ENCODE assay signal across 9 cellular contexts in the genomic region with DNA sequence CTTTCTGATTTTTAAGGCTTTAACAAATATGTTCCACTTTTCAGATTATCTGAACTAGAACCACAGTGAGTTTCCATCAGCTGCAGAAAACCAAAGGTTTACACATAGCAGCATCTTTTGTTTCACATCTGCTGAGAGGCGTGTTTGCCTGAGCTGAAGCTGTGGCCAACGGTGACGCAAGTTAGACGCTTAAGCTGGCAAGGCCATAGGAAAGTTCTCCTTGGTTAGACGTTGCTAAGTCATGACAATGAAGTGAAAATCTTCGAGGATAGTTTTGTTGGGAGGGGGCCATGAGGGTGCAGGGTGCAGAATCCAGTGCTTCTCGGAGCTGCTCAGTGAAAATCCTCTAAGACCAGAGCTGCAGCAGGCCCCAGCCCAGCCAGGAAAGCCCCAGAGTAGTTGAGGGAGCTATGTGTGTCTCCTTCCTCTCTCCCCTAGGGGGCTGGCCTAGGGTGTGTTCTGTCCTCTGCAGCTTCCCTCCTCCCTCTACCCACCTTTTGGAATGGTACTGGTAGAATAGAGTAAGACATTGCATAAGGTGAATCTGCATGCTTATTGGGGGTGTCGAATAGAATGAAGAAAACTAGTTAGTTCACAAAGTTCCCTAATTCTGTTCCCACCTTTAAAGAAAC.
DNase-seq lines count a peak whose midpoint lies in the region; ATAC-seq, FAIRE-seq and TF ChIP-seq lines count a peak whose summit lies in the region.
"Had no signal": no experiment of that assay in that cellular context is flagged by ENCODE, and none has a peak within 500 bp of the region (broad histone marks: within the 10 kb centered on the region; RNA-seq: fewer than 3 reads in every experiment).

No MANE protein-coding gene starts in this region.

- H3K4me1 Mint-ChIP-seq in H9, result peaks cover 16 to 21% of the 10 kb centered on the region in 2 experiments

- DNase-seq in H9 (peak; percentile 61), GM12878 (ENCODE audit: low read depth, low spot score) (no peak), iPS DF 19.7 (ENCODE audit: low read depth, low spot score) (peak; percentile 25), tibial artery (peak; percentile 61 to 87), HAP-1 (ENCODE audit: low spot score in 2 of 2) (no peak), NCI-H1930 (lab: John Stamatoyannopoulos, UW) (no peak), NCI-H2227 (lab: John Stamatoyannopoulos, UW; ENCODE audit: unreplicated experiment) (no peak)
- DNase-seq: NCI-H1436 treated with DMSO at 0.1 percent for 48 hours had no signal

- H3K4me3 ChIP-seq in GM12878 (no peak overlapping the region), tibial artery (no peak overlapping the region), HAP-1 (no peak overlapping the region)

- no peak overlapping the region for H3K23ac ChIP-seq in H9 (ENCODE audit: insufficient read length, low read depth, low read length)

- no peaks in the 10 kb centered on the region for H3K79me1 ChIP-seq in H9 (ENCODE audit: insufficient read depth, low read depth, low read length, poor library complexity, severe bottlenecking)

- no peak overlapping the region for H3K56ac ChIP-seq in H9 (ENCODE audit: insufficient read length, low read depth, low read length)

- no peak overlapping the region for H3K27ac Mint-ChIP-seq in H9
- H3K27ac Mint-ChIP-seq: activated naive CD8-positive, alpha-beta T cell had no signal

- TF ChIP-seq RAD21 in GM12878 (IDR thresholded peaks at IDR 0.05; ENCODE audit: insufficient read depth, low read depth, low read length), result no peak

- H4K8ac ChIP-seq in H9 (replicated peaks; ENCODE audit: insufficient read length, low read depth, low read length), result no peak overlapping the region

- RAD21 ChIA-PET in GM12878 (lab: Charles Lee; ENCODE audit: unreplicated experiment), result interaction anchor here (0.7 to 2.0 kb wide), 17 partner anchors 9 to 169 kb away, joined by 3 to 18 read pairs (median 5); no protein-coding TSS in a partner anchor

- H2BK120ac ChIP-seq in H9 (ENCODE audit: low read depth, low read length, poor library complexity, severe bottlenecking), result no peak overlapping the region

- no peak overlapping the region for H4K5ac ChIP-seq in H9 (ENCODE audit: insufficient read length, low read depth, low read length)

- H3K9me3 Mint-ChIP-seq in H9, result no peaks in the 10 kb centered on the region

- CTCF ChIA-PET in GM12878 (lab: Yijun Ruan, JAX), result interaction anchor here (0.7 to 1.8 kb wide), 9 partner anchors 9 to 170 kb away, joined by 3 to 14 read pairs (median 4); no protein-coding TSS in a partner anchor

- H3K14ac ChIP-seq in H9 (ENCODE audit: insufficient read depth, low read length), result no peak overlapping the region

- no TSS peak for BruUV-seq in GM12878 (replicated peaks; lab: Mats Ljungman, UMichigan)

- no CpG with 5 or more reads among the region's 8 CpGs for WGBS in H9 (ENCODE audit: extremely low coverage, insufficient read length, low lambda C conversion rate)
- 58% methylated on average over 8 of the region's 8 CpGs for WGBS in GM12878 (ENCODE audit: insufficient coverage, insufficient replicate concordance, low lambda C conversion rate, missing lambda C conversion rate)

- H2BK20ac ChIP-seq in H9 (ENCODE audit: low read depth, low read length, poor library complexity, severe bottlenecking), result no peak overlapping the region

- H3T11ph ChIP-seq in H9 (ENCODE audit: low read length), result no peak overlapping the region

- no peaks in the 10 kb centered on the region for H3K9me3 ChIP-seq in H9 (ENCODE audit: control insufficient read depth, low read depth, low read length)
- no peaks in the 10 kb centered on the region for H3K9me3 ChIP-seq in GM12878 (replicated peaks; ENCODE audit: control insufficient read depth, insufficient read depth, low read length)
- no peaks in the 10 kb centered on the region for H3K9me3 ChIP-seq in tibial artery
- H3K9me3 ChIP-seq in HAP-1, result no peaks in the 10 kb centered on the region

- no peaks in the 10 kb centered on the region for H3K23me2 ChIP-seq in H9 (ENCODE audit: insufficient read length, low read depth, low read length, poor library complexity, severe bottlenecking)

- peak; percentile 70 for ATAC-seq in GM12878

- no peak overlapping the region for H3K4ac ChIP-seq in H9 (ENCODE audit: low read depth, low read length)

- no peak overlapping the region for H2AK5ac ChIP-seq in H9 (ENCODE audit: insufficient read length, low read length)

- in situ Hi-C loops in GM12878 (cut with MboI), result no loop called here
- in situ Hi-C loops in HAP-1 (cut with MboI; ENCODE audit: low sequenced_read_pairs), result no loop called here

- H3K27me3 Mint-ChIP-seq in H9 (ENCODE audit: low read depth), result no peaks in the 10 kb centered on the region; the same call in 1 of the 2 replicates

- TF ChIP-seq POLR2A in GM12878 (IDR thresholded peaks at IDR 0.05; ENCODE audit: low read depth, low read length), result no peak

- H2BK15ac ChIP-seq in H9 (ENCODE audit: low read depth, low read length), result no peak overlapping the region

- H3K79me2 ChIP-seq in H9 (ENCODE audit: insufficient read depth, low read length) (no peaks in the 10 kb centered on the region), GM12878 (ENCODE audit: control insufficient read depth, insufficient read depth, low read length) (no peaks in the 10 kb centered on the region)

- H3K4me1 ChIP-seq in H9 (ENCODE audit: insufficient read depth, low read length) (no peaks in the 10 kb centered on the region; the same call in 1 of the 2 replicates), GM12878 (ENCODE audit: control insufficient read depth, insufficient read depth, low read length) (no peaks in the 10 kb centered on the region), tibial artery (peaks cover 0 to 62% (median 20%) of the 10 kb centered on the region in 4 donors), HAP-1 (no peaks in the 10 kb centered on the region)

- POLR2A ChIA-PET in GM12878 (lab: Charles Lee), result interaction anchor here (0.8 to 1.5 kb wide), 4 partner anchors 11 to 47 kb away, joined by 3 to 7 read pairs (median 4); no protein-coding TSS in a partner anchor

- H3K9ac ChIP-seq in H9 (ENCODE audit: extremely low read depth, insufficient read length, low read length) (no peak overlapping the region), GM12878 (ENCODE audit: control insufficient read depth, insufficient read depth, low read length) (no peak overlapping the region)

- no peak overlapping the region for H3K4me2 ChIP-seq in H9 (ENCODE audit: insufficient read depth, insufficient read length, low read length)
- H3K4me2 ChIP-seq in GM12878 (ENCODE audit: control insufficient read depth, insufficient read depth), result no peak overlapping the region

- H4K20me1 ChIP-seq in H9 (ENCODE audit: control insufficient read depth, insufficient read depth, insufficient read length), result no peaks in the 10 kb centered on the region
- H4K20me1 ChIP-seq in GM12878 (ENCODE audit: control insufficient read depth, insufficient read depth), result no peaks in the 10 kb centered on the region

- no peak for FAIRE-seq in GM12878 (lab: Jason Lieb, UNC)

- H2BK5ac ChIP-seq in H9 (ENCODE audit: insufficient read length, low read length), result no peak overlapping the region

- no peak overlapping the region for H3K27ac ChIP-seq in H9 (ENCODE audit: insufficient read length, low read depth, low read length)
- H3K27ac ChIP-seq in GM12878 (ENCODE audit: control insufficient read depth, insufficient read depth), result no peak overlapping the region
- H3K27ac ChIP-seq in tibial artery, result peak overlapping the region; percentile 25 to 45

- no peaks in the 10 kb centered on the region for H3K36me3 Mint-ChIP-seq in H9 (ENCODE audit: insufficient read depth in 1 of 3, low read depth in 3 of 3)
- H3K36me3 Mint-ChIP-seq: activated naive CD8-positive, alpha-beta T cell had no signal

- no peak overlapping the region for H2BK12ac ChIP-seq in H9 (ENCODE audit: insufficient read length, low read depth, low read length)

- no peaks in the 10 kb centered on the region; a peak in 1 of 4 replicates for H3K36me3 ChIP-seq in GM12878 (ENCODE audit: control insufficient read depth in 2 of 2, insufficient read depth in 2 of 2, low read length in 1 of 2)
- no peaks in the 10 kb centered on the region for H3K36me3 ChIP-seq in tibial artery
- H3K36me3 ChIP-seq in HAP-1 (replicated peaks), result no peaks in the 10 kb centered on the region

- H3K18ac ChIP-seq in H9 (ENCODE audit: insufficient read length, low read depth, low read length), result no peak overlapping the region

- H3K4me3 Mint-ChIP-seq in H9, result no peak overlapping the region
- H3K4me3 Mint-ChIP-seq: activated naive CD8-positive, alpha-beta T cell had no signal

- H3K27me3 ChIP-seq in H9 (ENCODE audit: insufficient read depth, low read length) (no peaks in the 10 kb centered on the region), GM12878 (replicated peaks in 1 of 2; ENCODE audit: control insufficient read depth in 2 of 2, insufficient read depth in 2 of 2, low read length in 1 of 2) (no peaks in the 10 kb centered on the region), tibial artery (no peaks in the 10 kb centered on the region), HAP-1 (ENCODE audit: low read depth) (no peaks in the 10 kb centered on the region)

- TF ChIP-seq CTCF in H9 (conservative IDR thresholded peaks at IDR 0.05), result peak; percentile 53
- peak in 2 of 3 experiments; percentile 3 to 25; a peak in 3 of 6 replicates for TF ChIP-seq CTCF in GM12878 (IDR thresholded peaks at IDR 0.05 in 2 of 3, conservative IDR thresholded peaks at IDR 0.05 in 1 of 3; ENCODE audit: control insufficient read depth in 2 of 3, extremely low read depth in 1 of 3, insufficient read depth in 1 of 3, low read depth in 3 of 3, low read length in 3 of 3)
- TF ChIP-seq CTCF in tibial artery (IDR thresholded peaks at IDR 0.05), result no peak

- SMC1A ChIA-PET in GM12878 (lab: Charles Lee; ENCODE audit: uncharacterized antibody, unreplicated experiment), result interaction anchor here (0.9 to 50.9 kb wide), 12 partner anchors 9 to 108 kb away, joined by 3 to 1180 read pairs (median 4); a partner anchor contains a TSS

- intact Hi-C loops in GM12878 (cut with micrococcal nuclease; ENCODE audit: unreplicated experiment) (no loop called here), tibial artery (cut with DNase I; ENCODE audit: low total_unique reads) (no loop called here)

- H2AFZ ChIP-seq in H9 (ENCODE audit: low read length), result no peak overlapping the region
- H2AFZ ChIP-seq in GM12878 (ENCODE audit: control insufficient read depth, low read depth, low read length), result no peak overlapping the region

- TF ChIP-seq EP300 in GM12878 (IDR thresholded peaks at IDR 0.05; ENCODE audit: borderline replicate concordance in 1 of 2, control insufficient read depth in 1 of 2, low read depth in 2 of 2, low read length in 2 of 2), result no peak

- no peak overlapping the region for H4K91ac ChIP-seq in H9 (ENCODE audit: insufficient read length, low read depth, low read length)

Comparison
In these comparisons a context has a peak if more than half of its experiments do, and no peak if none do; other contexts are left out.
1. DNase-seq: peak in H9 (single experiment), iPS DF 19.7 (single experiment) and tibial artery (2 of 2); none in GM12878 (single experiment), HAP-1 (0 of 2), NCI-H1930 (0 of 2) and NCI-H2227 (single experiment).
2. H3K27ac ChIP-seq: peak in tibial artery (2 of 2); none in H9 (single experiment) and GM12878 (single experiment).
3. CTCF ChIP-seq: peak in H9 (single experiment) and GM12878 (2 of 3); none in tibial artery (0 of 2).